Comparison of ENCODE assay signal across 1 cellular context in genomic region chr3:49873623-49874022, GRCh38.
TF ChIP-seq lines count a peak whose summit lies in the region.

No MANE protein-coding gene starts in this region.

TF ChIP-seq in HepG2, 621 proteins besides CTCF, POLR2A, EP300 and RAD21 (continued from another document and continues in another):
- TF ChIP-seq SMAD9 (CRISPR knock-in tag; IDR thresholded peaks at IDR 0.05) (no peak), SALL2 (CRISPR knock-in tag; IDR thresholded peaks at IDR 0.05) (no peak), MED1 (CRISPR knock-in tag; IDR thresholded peaks at IDR 0.05) (peak; percentile 52), TOE1 (CRISPR knock-in tag; IDR thresholded peaks at IDR 0.05) (no peak), ZFP36 (IDR thresholded peaks at IDR 0.05; ENCODE audit: borderline replicate concordance, low read depth, low read length, partially characterized antibody) (no peak), KDM4B (CRISPR knock-in tag; IDR thresholded peaks at IDR 0.05) (no peak), RFXANK (CRISPR knock-in tag; IDR thresholded peaks at IDR 0.05) (no peak), TBX2 (CRISPR knock-in tag; IDR thresholded peaks at IDR 0.05; ENCODE audit: borderline replicate concordance) (peak; percentile 45; the same call in 1 of the 2 replicates), YEATS2 (CRISPR knock-in tag; IDR thresholded peaks at IDR 0.05; ENCODE audit: borderline replicate concordance) (peak; percentile 71; the same call in 1 of the 2 replicates), ZNF713 (CRISPR knock-in tag; IDR thresholded peaks at IDR 0.05) (no peak), ISX (CRISPR knock-in tag; conservative IDR thresholded peaks at IDR 0.05) (no peak), ZNF83 (CRISPR knock-in tag; IDR thresholded peaks at IDR 0.05; ENCODE audit: borderline replicate concordance) (no peak), ZNF460 (CRISPR knock-in tag; IDR thresholded peaks at IDR 0.05; ENCODE audit: borderline replicate concordance) (no peak; the same call in 1 of the 2 replicates), ZNF800 (CRISPR knock-in tag; IDR thresholded peaks at IDR 0.05) (no peak; the same call in 1 of the 2 replicates), ZC3H13 (CRISPR knock-in tag; IDR thresholded peaks at IDR 0.05) (no peak), ZNF414 (CRISPR knock-in tag; IDR thresholded peaks at IDR 0.05) (no peak), SMARCC2 (IDR thresholded peaks at IDR 0.05) (no peak), ZNF501 (CRISPR knock-in tag; IDR thresholded peaks at IDR 0.05) (no peak), MAZ (IDR thresholded peaks at IDR 0.05; ENCODE audit: borderline replicate concordance, low read depth, low read length) (no peak), MAZ (CRISPR knock-in tag; IDR thresholded peaks at IDR 0.05; ENCODE audit: low read depth) (peak; percentile 57), GATAD2A (CRISPR knock-in tag; IDR thresholded peaks at IDR 0.05) (peak; percentile 67; the same call in 1 of the 2 replicates), ZMYM2 (CRISPR knock-in tag; IDR thresholded peaks at IDR 0.05) (no peak), ZNF282 (IDR thresholded peaks at IDR 0.05; ENCODE audit: partially characterized antibody) (no peak), RFX5 (IDR thresholded peaks at IDR 0.05; ENCODE audit: low read depth, low read length) (no peak), GABPA (IDR thresholded peaks at IDR 0.05; ENCODE audit: low read depth, low read length) (no peak), GABPA (CRISPR knock-in tag; IDR thresholded peaks at IDR 0.05; ENCODE audit: low read depth) (no peak), NCOA1 (CRISPR knock-in tag; IDR thresholded peaks at IDR 0.05) (no peak), DBP (CRISPR knock-in tag; IDR thresholded peaks at IDR 0.05; ENCODE audit: not compliant biosample characterization) (no peak), SKI (IDR thresholded peaks at IDR 0.05; ENCODE audit: partially characterized antibody) (no peak), KDM5B (CRISPR knock-in tag; IDR thresholded peaks at IDR 0.05; ENCODE audit: borderline replicate concordance) (peak; percentile 66; the same call in 1 of the 2 replicates), ZNF737 (CRISPR knock-in tag; IDR thresholded peaks at IDR 0.05; ENCODE audit: borderline replicate concordance) (no peak), HNRNPH1 (optimal IDR thresholded peaks at IDR 0.05; ENCODE audit: low read depth, low read length) (no peak), KDM3A (CRISPR knock-in tag; IDR thresholded peaks at IDR 0.05; ENCODE audit: low read depth) (no peak; the same call in 1 of the 2 replicates), JARID2 (CRISPR knock-in tag; IDR thresholded peaks at IDR 0.05; ENCODE audit: insufficient replicate concordance) (no peak), ADNP (CRISPR knock-in tag; IDR thresholded peaks at IDR 0.05) (no peak), CREM (IDR thresholded peaks at IDR 0.05) (no peak), CREM (CRISPR knock-in tag; IDR thresholded peaks at IDR 0.05) (no peak)
- TF ChIP-seq, protein P1, sequence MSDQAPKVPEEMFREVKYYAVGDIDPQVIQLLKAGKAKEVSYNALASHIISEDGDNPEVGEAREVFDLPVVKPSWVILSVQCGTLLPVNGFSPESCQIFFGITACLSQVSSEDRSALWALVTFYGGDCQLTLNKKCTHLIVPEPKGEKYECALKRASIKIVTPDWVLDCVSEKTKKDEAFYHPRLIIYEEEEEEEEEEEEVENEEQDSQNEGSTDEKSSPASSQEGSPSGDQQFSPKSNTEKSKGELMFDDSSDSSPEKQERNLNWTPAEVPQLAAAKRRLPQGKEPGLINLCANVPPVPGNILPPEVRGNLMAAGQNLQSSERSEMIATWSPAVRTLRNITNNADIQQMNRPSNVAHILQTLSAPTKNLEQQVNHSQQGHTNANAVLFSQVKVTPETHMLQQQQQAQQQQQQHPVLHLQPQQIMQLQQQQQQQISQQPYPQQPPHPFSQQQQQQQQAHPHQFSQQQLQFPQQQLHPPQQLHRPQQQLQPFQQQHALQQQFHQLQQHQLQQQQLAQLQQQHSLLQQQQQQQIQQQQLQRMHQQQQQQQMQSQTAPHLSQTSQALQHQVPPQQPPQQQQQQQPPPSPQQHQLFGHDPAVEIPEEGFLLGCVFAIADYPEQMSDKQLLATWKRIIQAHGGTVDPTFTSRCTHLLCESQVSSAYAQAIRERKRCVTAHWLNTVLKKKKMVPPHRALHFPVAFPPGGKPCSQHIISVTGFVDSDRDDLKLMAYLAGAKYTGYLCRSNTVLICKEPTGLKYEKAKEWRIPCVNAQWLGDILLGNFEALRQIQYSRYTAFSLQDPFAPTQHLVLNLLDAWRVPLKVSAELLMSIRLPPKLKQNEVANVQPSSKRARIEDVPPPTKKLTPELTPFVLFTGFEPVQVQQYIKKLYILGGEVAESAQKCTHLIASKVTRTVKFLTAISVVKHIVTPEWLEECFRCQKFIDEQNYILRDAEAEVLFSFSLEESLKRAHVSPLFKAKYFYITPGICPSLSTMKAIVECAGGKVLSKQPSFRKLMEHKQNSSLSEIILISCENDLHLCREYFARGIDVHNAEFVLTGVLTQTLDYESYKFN (CRISPR knock-in tag; conservative IDR thresholded peaks at IDR 0.05), result peak; percentile 82
- TF ChIP-seq, protein P2, sequence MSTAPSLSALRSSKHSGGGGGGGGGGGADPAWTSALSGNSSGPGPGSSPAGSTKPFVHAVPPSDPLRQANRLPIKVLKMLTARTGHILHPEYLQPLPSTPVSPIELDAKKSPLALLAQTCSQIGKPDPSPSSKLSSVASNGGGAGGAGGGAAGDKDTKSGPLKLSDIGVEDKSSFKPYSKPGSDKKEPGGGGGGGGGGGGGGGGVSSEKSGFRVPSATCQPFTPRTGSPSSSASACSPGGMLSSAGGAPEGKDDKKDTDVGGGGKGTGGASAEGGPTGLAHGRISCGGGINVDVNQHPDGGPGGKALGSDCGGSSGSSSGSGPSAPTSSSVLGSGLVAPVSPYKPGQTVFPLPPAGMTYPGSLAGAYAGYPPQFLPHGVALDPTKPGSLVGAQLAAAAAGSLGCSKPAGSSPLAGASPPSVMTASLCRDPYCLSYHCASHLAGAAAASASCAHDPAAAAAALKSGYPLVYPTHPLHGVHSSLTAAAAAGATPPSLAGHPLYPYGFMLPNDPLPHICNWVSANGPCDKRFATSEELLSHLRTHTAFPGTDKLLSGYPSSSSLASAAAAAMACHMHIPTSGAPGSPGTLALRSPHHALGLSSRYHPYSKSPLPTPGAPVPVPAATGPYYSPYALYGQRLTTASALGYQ (CRISPR knock-in tag; IDR thresholded peaks at IDR 0.05), result no peak
- TF ChIP-seq, protein P3, sequence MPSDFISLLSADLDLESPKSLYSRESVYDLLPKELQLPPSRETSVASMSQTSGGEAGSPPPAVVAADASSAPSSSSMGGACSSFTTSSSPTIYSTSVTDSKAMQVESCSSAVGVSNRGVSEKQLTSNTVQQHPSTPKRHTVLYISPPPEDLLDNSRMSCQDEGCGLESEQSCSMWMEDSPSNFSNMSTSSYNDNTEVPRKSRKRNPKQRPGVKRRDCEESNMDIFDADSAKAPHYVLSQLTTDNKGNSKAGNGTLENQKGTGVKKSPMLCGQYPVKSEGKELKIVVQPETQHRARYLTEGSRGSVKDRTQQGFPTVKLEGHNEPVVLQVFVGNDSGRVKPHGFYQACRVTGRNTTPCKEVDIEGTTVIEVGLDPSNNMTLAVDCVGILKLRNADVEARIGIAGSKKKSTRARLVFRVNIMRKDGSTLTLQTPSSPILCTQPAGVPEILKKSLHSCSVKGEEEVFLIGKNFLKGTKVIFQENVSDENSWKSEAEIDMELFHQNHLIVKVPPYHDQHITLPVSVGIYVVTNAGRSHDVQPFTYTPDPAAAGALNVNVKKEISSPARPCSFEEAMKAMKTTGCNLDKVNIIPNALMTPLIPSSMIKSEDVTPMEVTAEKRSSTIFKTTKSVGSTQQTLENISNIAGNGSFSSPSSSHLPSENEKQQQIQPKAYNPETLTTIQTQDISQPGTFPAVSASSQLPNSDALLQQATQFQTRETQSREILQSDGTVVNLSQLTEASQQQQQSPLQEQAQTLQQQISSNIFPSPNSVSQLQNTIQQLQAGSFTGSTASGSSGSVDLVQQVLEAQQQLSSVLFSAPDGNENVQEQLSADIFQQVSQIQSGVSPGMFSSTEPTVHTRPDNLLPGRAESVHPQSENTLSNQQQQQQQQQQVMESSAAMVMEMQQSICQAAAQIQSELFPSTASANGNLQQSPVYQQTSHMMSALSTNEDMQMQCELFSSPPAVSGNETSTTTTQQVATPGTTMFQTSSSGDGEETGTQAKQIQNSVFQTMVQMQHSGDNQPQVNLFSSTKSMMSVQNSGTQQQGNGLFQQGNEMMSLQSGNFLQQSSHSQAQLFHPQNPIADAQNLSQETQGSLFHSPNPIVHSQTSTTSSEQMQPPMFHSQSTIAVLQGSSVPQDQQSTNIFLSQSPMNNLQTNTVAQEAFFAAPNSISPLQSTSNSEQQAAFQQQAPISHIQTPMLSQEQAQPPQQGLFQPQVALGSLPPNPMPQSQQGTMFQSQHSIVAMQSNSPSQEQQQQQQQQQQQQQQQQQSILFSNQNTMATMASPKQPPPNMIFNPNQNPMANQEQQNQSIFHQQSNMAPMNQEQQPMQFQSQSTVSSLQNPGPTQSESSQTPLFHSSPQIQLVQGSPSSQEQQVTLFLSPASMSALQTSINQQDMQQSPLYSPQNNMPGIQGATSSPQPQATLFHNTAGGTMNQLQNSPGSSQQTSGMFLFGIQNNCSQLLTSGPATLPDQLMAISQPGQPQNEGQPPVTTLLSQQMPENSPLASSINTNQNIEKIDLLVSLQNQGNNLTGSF (CRISPR knock-in tag; IDR thresholded peaks at IDR 0.05), result no peak
- TF ChIP-seq, protein P4, sequence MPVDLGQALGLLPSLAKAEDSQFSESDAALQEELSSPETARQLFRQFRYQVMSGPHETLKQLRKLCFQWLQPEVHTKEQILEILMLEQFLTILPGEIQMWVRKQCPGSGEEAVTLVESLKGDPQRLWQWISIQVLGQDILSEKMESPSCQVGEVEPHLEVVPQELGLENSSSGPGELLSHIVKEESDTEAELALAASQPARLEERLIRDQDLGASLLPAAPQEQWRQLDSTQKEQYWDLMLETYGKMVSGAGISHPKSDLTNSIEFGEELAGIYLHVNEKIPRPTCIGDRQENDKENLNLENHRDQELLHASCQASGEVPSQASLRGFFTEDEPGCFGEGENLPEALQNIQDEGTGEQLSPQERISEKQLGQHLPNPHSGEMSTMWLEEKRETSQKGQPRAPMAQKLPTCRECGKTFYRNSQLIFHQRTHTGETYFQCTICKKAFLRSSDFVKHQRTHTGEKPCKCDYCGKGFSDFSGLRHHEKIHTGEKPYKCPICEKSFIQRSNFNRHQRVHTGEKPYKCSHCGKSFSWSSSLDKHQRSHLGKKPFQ (CRISPR knock-in tag; IDR thresholded peaks at IDR 0.05; ENCODE audit: insufficient replicate concordance), result no peak
- TF ChIP-seq, protein P5, sequence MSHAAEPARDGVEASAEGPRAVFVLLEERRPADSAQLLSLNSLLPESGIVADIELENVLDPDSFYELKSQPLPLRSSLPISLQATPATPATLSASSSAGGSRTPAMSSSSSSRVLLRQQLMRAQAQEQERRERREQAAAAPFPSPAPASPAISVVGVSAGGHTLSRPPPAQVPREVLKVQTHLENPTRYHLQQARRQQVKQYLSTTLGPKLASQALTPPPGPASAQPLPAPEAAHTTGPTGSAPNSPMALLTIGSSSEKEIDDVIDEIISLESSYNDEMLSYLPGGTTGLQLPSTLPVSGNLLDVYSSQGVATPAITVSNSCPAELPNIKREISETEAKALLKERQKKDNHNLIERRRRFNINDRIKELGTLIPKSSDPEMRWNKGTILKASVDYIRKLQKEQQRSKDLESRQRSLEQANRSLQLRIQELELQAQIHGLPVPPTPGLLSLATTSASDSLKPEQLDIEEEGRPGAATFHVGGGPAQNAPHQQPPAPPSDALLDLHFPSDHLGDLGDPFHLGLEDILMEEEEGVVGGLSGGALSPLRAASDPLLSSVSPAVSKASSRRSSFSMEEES (CRISPR knock-in tag; IDR thresholded peaks at IDR 0.05), result 0 out of 2 replicates have a peak, but pooled peaks have one; percentile 30
- TF ChIP-seq, protein P6, sequence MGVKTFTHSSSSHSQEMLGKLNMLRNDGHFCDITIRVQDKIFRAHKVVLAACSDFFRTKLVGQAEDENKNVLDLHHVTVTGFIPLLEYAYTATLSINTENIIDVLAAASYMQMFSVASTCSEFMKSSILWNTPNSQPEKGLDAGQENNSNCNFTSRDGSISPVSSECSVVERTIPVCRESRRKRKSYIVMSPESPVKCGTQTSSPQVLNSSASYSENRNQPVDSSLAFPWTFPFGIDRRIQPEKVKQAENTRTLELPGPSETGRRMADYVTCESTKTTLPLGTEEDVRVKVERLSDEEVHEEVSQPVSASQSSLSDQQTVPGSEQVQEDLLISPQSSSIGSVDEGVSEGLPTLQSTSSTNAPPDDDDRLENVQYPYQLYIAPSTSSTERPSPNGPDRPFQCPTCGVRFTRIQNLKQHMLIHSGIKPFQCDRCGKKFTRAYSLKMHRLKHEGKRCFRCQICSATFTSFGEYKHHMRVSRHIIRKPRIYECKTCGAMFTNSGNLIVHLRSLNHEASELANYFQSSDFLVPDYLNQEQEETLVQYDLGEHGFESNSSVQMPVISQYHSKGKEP (CRISPR knock-in tag; IDR thresholded peaks at IDR 0.05), result no peak
